In the genomic region with DNA sequence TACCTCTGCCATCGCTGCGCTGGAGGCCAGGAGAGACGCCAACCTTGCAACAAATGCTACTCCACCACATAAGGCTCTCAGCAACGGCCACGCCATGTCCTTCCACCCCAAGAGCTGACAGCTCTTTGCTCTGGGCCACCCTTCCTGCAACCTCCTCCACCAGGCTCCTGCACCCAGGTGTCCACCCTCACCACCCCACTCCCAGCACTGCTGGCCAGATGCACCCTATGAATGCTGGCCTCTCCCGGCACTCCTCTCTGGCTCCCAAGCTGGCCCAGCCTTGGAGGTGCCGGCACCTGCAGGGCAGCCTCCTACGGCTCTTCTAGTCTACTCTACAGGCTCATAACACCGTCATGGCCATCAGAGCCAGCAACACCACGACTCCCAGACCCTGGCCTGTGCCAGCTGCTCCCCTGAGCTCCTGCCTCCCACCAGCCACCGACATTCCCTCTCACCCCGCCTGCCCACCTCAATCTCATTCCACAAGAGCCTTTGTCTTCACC, we compare ENCODE assay signal across 18 cellular contexts. TPM values are rescaled to one million over a fixed set of nuclear protein-coding genes. Genes with fewer than 3 reads are reported as not detected.
DNase-seq lines count a peak whose midpoint lies in the region; ATAC-seq, FAIRE-seq and TF ChIP-seq lines count a peak whose summit lies in the region.
"Had no signal": no experiment of that assay in that cellular context is flagged by ENCODE, and none has a peak within 500 bp of the region (broad histone marks: within the 10 kb centered on the region; RNA-seq: fewer than 3 reads in every experiment).

No MANE protein-coding gene starts in this region.

- TF ChIP-seq RAD21 in H1 (IDR thresholded peaks at IDR 0.05 in 1 of 2, conservative IDR thresholded peaks at IDR 0.05 in 1 of 2; ENCODE audit: low read depth in 2 of 2, low read length in 2 of 2): no peak

- peaks cover 0 to 3% (median 1%) of the 10 kb centered on the region in 4 experiments; a peak in 2 of 7 replicates for H3K4me1 ChIP-seq in H1 (replicated peaks in 1 of 4; ENCODE audit: control insufficient read depth in 3 of 4, insufficient read depth in 4 of 4, low read length in 3 of 4)
- no peaks in the 10 kb centered on the region for H3K4me1 ChIP-seq in osteoblast (ENCODE audit: insufficient read depth, low read length)
- H3K4me1 ChIP-seq in upper lobe of right lung: no peaks in the 10 kb centered on the region

- H3K23me2 ChIP-seq in H1 (ENCODE audit: low read depth, low read length): no peaks in the 10 kb centered on the region; the same call in 1 of the 2 replicates

- no peak overlapping the region for H3K23ac ChIP-seq in H1 (ENCODE audit: insufficient read length)

- 91% methylated on average over 12 of the region's 12 CpGs; no CpG with 5 or more reads in 1 of the 2 experiments for WGBS in H1 (ENCODE audit: extremely low coverage in 1 of 2, insufficient coverage in 1 of 2, insufficient read length in 1 of 2, insufficient replicate concordance in 2 of 2, low coverage in 1 of 2, low lambda C conversion rate in 2 of 2, missing lambda C conversion rate in 1 of 2), 2 experiments

- H4K91ac ChIP-seq in H1 (replicated peaks; ENCODE audit: insufficient read length, low read length): no peak overlapping the region

- no peaks in the 10 kb centered on the region for H3K27me3 ChIP-seq in H1 (replicated peaks in 1 of 4; ENCODE audit: control insufficient read depth in 3 of 4, extremely low read depth in 1 of 4, insufficient read depth in 3 of 4, low read length in 3 of 4)
- H3K27me3 ChIP-seq in osteoblast (ENCODE audit: insufficient read depth, low read length): no peaks in the 10 kb centered on the region
- H3K27me3 ChIP-seq in upper lobe of right lung: no peaks in the 10 kb centered on the region

- no peak overlapping the region for H2AK5ac ChIP-seq in H1 (ENCODE audit: low read depth, low read length)

- no peak overlapping the region for H3K56ac ChIP-seq in H1 (replicated peaks; ENCODE audit: insufficient read length, low read depth, low read length)

- H3K9me3 ChIP-seq in H1 (ENCODE audit: insufficient read depth in 2 of 2, low read depth in 1 of 2, low read length in 1 of 2): peaks cover 0 to 3% of the 10 kb centered on the region in 2 experiments; a peak in 1 of 4 replicates
- H3K9me3 ChIP-seq in osteoblast (ENCODE audit: low read depth, low read length): no peaks in the 10 kb centered on the region
- H3K9me3 ChIP-seq in upper lobe of right lung: no peaks in the 10 kb centered on the region

- no peak overlapping the region for H3K4ac ChIP-seq in H1 (replicated peaks; ENCODE audit: insufficient read length, low read depth, low read length)

- no peak overlapping the region for H3K18ac ChIP-seq in H1 (ENCODE audit: extremely low read depth, low read length)

- no peak for TF ChIP-seq CTCF in H1 (IDR thresholded peaks at IDR 0.05; ENCODE audit: control extremely low read depth in 1 of 3, insufficient read depth in 1 of 3, low read depth in 1 of 3, low read length in 3 of 3)
- no peak for TF ChIP-seq CTCF in osteoblast (IDR thresholded peaks at IDR 0.05; ENCODE audit: extremely low read depth, low read depth, low read length)
- no peak for TF ChIP-seq CTCF in upper lobe of right lung (IDR thresholded peaks at IDR 0.05)

- no peak for ATAC-seq in left cardiac atrium
- no peak for ATAC-seq in upper lobe of right lung
- no peak for ATAC-seq in HG02938 (IDR thresholded peaks at IDR 0.05; ENCODE audit: unreplicated experiment)
- no peak for ATAC-seq in GM21390 (IDR thresholded peaks at IDR 0.05; ENCODE audit: unreplicated experiment)

- 0 out of 2 replicates have a peak overlapping the region, but pooled peaks have one; percentile 16 for H4K8ac ChIP-seq in H1 (ENCODE audit: extremely low read depth, insufficient read depth, low read length)

- intact Hi-C loops in cardiac septum (cut with DNase I): no loop called here
- intact Hi-C loops in left cardiac atrium (cut with DNase I): no loop called here
- intact Hi-C loops in upper lobe of right lung (cut with DNase I): no loop called here

- no peak overlapping the region for H3K4me2 ChIP-seq in H1 (ENCODE audit: insufficient read depth in 1 of 2, low read depth in 2 of 2, low read length in 2 of 2)
- no peak overlapping the region for H3K4me2 ChIP-seq in osteoblast (ENCODE audit: insufficient read depth, low read length)

- H4K20me1 ChIP-seq in H1 (replicated peaks in 1 of 2; ENCODE audit: control insufficient read depth in 1 of 2, insufficient read depth in 2 of 2, low read length in 2 of 2): peaks cover 8 to 41% of the 10 kb centered on the region in 2 experiments
- peaks cover 22% of the 10 kb centered on the region for H4K20me1 ChIP-seq in osteoblast (ENCODE audit: insufficient read depth, low read length)

- POLR2A ChIA-PET in H1 (lab: Charles Lee; ENCODE audit: partially characterized antibody): interaction anchor here (1.0 to 2.7 kb wide), 3 partner anchors 9 to 128 kb away, joined by 3 to 10 read pairs (median 3); partner anchors contain the start of gene MTG2

- no peak for FAIRE-seq in H1 (lab: Jason Lieb, UNC)
- FAIRE-seq: G401.6, RCC 7860 had no signal

- no peak overlapping the region; the same call in 1 of the 2 replicates for H2BK5ac ChIP-seq in H1 (ENCODE audit: low read depth, low read length)

- no peak overlapping the region for H2BK20ac ChIP-seq in H1 (ENCODE audit: low read length)

- H3K27ac ChIP-seq in H1 (ENCODE audit: low read depth, low read length): no peak overlapping the region
- H3K27ac ChIP-seq in osteoblast (ENCODE audit: low read depth, low read length): no peak overlapping the region
- H3K27ac ChIP-seq in upper lobe of right lung: no peak overlapping the region
- H3K27ac ChIP-seq: 22Rv1, C4-2B, GM23248 had no signal

- DNase-seq in cardiac septum (ENCODE audit: low spot score) (peak; percentile 24), left cardiac atrium (no peak), H1 (ENCODE audit: low read depth in 1 of 2, low spot score in 2 of 2) (peak in 1 of 2 experiments; percentile 31), osteoblast (ENCODE audit: insufficient read length, low spot score, missing footprints) (peak; percentile 42), upper lobe of right lung (peak; percentile 28)
- no peak for DNase-seq in stimulated activated CD8-positive, alpha-beta memory T cell treated with anti-CD3 and anti-CD28 coated beads, Interleukin-4, amount 100 ng/mL, for 48 hours
- DNase-seq: AML-193, GM23248, KG1, NCI-H1105 treated with DMSO at 0.1 percent for 48 hours, NCI-H1694 treated with DMSO at 0.1 percent for 48 hours, Right ventricle myocardium superior had no signal

- no peak overlapping the region for H3K4me3 ChIP-seq in H1 (ENCODE audit: extremely low read depth in 1 of 4, insufficient read depth in 2 of 4, low read depth in 3 of 4, low read length in 4 of 4)
- H3K4me3 ChIP-seq in osteoblast (ENCODE audit: insufficient read depth, low read length): no peak overlapping the region
- H3K4me3 ChIP-seq in upper lobe of right lung: no peak overlapping the region
- H3K4me3 ChIP-seq: GM23248 had no signal

- peaks cover 36% of the 10 kb centered on the region for H3K79me1 ChIP-seq in H1 (ENCODE audit: low read depth, low read length)

- H3K9ac ChIP-seq in H1 (replicated peaks in 1 of 4; ENCODE audit: extremely low read depth in 1 of 4, low read depth in 3 of 4, low read length in 3 of 4): no peak overlapping the region
- H3K9ac ChIP-seq: GM23248 had no signal

- no peak overlapping the region for H4K5ac ChIP-seq in H1 (ENCODE audit: insufficient read length, low read depth, low read length)

- H3K36me3 ChIP-seq in H1 (ENCODE audit: control insufficient read depth in 2 of 4, insufficient read depth in 4 of 4, low read length in 3 of 4): peaks cover 5 to 8% (median 6%) of the 10 kb centered on the region in 4 experiments; a peak in 5 of 8 replicates
- H3K36me3 ChIP-seq in osteoblast (ENCODE audit: insufficient read depth, low read length): no peaks in the 10 kb centered on the region
- H3K36me3 ChIP-seq in upper lobe of right lung: no peaks in the 10 kb centered on the region

- TF ChIP-seq POLR2A in H1 (IDR thresholded peaks at IDR 0.05; ENCODE audit: control extremely low read depth in 1 of 2, low read depth in 2 of 2, low read length in 2 of 2): no peak

- H2BK15ac ChIP-seq in H1 (ENCODE audit: low read length): no peak overlapping the region

- H2AFZ ChIP-seq in H1 (ENCODE audit: low read length) (no peak overlapping the region), osteoblast (ENCODE audit: low read length) (no peak overlapping the region)
- H2AFZ ChIP-seq: GM23248 had no signal

- TF ChIP-seq EP300 in H1 (IDR thresholded peaks at IDR 0.05; ENCODE audit: borderline replicate concordance in 1 of 2, low read depth in 2 of 2, low read length in 2 of 2): no peak

- H2BK120ac ChIP-seq in H1 (replicated peaks; ENCODE audit: low read depth, low read length): no peak overlapping the region

- peaks cover 27 to 87% of the 10 kb centered on the region in 2 experiments; a peak in 3 of 4 replicates for H3K79me2 ChIP-seq in H1 (ENCODE audit: control insufficient read depth in 1 of 2, insufficient read depth in 2 of 2, low read length in 2 of 2)
- H3K79me2 ChIP-seq in osteoblast (ENCODE audit: insufficient read depth, low read length): peaks cover 84% of the 10 kb centered on the region

- H2BK12ac ChIP-seq in H1 (ENCODE audit: low read depth, low read length): no peak overlapping the region

- H3K14ac ChIP-seq in H1 (ENCODE audit: insufficient read length): no peak overlapping the region

- CTCF ChIA-PET in H1 (lab: Charles Lee; ENCODE audit: partially characterized antibody): interaction anchor here (1.6 kb wide), 2 partner anchors 78 to 81 kb away, joined by 4 to 5 read pairs; no protein-coding TSS in a partner anchor

TF ChIP-seq in H1, 55 proteins besides CTCF, POLR2A, EP300 and RAD21 (continues in another document):
- TF ChIP-seq BRCA1 (IDR thresholded peaks at IDR 0.05; ENCODE audit: low read depth, low read length) (no peak), SRF (IDR thresholded peaks at IDR 0.05; ENCODE audit: low read depth, low read length) (no peak), PHF8 (conservative IDR thresholded peaks at IDR 0.05; ENCODE audit: low read depth, low read length) (no peak)

RNA-seq across cellular contexts. Expression of gene TAF4, which starts 11.2 kb away (rescaled TPM):
- total RNA-seq in cardiac septum (13.6 TPM), left cardiac atrium (1 to 10 TPM; 8.8 to 9.3 TPM), osteoblast (4.3 and 4.7 TPM in 2 replicates), upper lobe of right lung (19.6 TPM)
- 30.1 and 33.0 TPM in 2 replicates for total RNA-seq in H1 (2021; fragmentation: NEBNext Ultra II Directional; extraction: Animal tissue kit (Norgen Biotek cat#: 25700))
- polyA plus RNA-seq in H1 (2011; rRNA removed): 16.0 and 25.8 TPM in 2 replicates
- polyA plus RNA-seq in H1 (2011; cell fraction: cytosol; rRNA removed): 12.2 TPM
- polyA plus RNA-seq in H1 (2011; cell fraction: nucleus; rRNA removed): 17.4 TPM
- polyA plus RNA-seq in H1 (2012, experiment 1 of 2): 17.8 to 35.7 TPM (median 25.0 TPM) in 4 replicates
- polyA plus RNA-seq in H1 (2012, experiment 2 of 2): 9.2 TPM
- polyA plus RNA-seq in H1 (2013, experiment 1 of 2): 24.0 TPM
- 19.7 TPM for polyA plus RNA-seq in H1 (2013, experiment 2 of 2)
- 4.3 and 4.6 TPM in 2 replicates for polyA minus RNA-seq in H1 (2011; rRNA and poly(A)+ RNA removed)
- 34.5 TPM for polyA minus RNA-seq in H1 (2011; cell fraction: cytosol; rRNA and poly(A)+ RNA removed)
- polyA minus RNA-seq in H1 (2011; cell fraction: nucleus; rRNA and poly(A)+ RNA removed): 16.3 TPM

Comparison
In these comparisons a context has a peak if more than half of its experiments do, and no peak if none do; other contexts are left out.
1. DNase-seq: peak in cardiac septum (single experiment), osteoblast (single experiment) and upper lobe of right lung (single experiment); none in left cardiac atrium (single experiment) and stimulated activated CD8-positive, alpha-beta memory T cell treated with anti-CD3 and anti-CD28 coated beads, Interleukin-4, amount 100 ng/mL, for 48 hours (single experiment).